In genomic region chr12:124915249-124916236, GRCh38 we compare ENCODE assay signal across 8 cellular contexts. TPM values are rescaled to one million over a fixed set of nuclear protein-coding genes. Genes with fewer than 3 reads are reported as not detected.
A peak's percentile ranks its signal among the peaks of the same experiment; 100 is the strongest.
DNase-seq lines count a peak whose midpoint lies in the region; ATAC-seq and TF ChIP-seq lines count a peak whose summit lies in the region.

No MANE protein-coding gene starts in this region.

- H3K4me1 Mint-ChIP-seq in endodermal cell = peaks cover 62% of the 10 kb centered on the region

- H3F3A ChIP-seq in PC-3 (ENCODE audit: low read length, unreplicated experiment) = peaks cover 28% of the 10 kb centered on the region

- H3K4me2 ChIP-seq in PC-3 (ENCODE audit: low read length) = peak overlapping the region; percentile 93

- no peaks in the 10 kb centered on the region for H3K27me3 Mint-ChIP-seq in endodermal cell (ENCODE audit: insufficient read depth)

- POLR2A ChIA-PET in AG04450 (lab: Yijun Ruan, JAX) (interaction anchor here (0.6 to 3.4 kb wide), 11 partner anchors 8 to 179 kb away, joined by 3 to 65 read pairs (median 13); partner anchors contain the start of gene DHX37), PC-3 (lab: Charles Lee; ENCODE audit: unreplicated experiment) (interaction anchor here (0.5 to 1.5 kb wide), 8 partner anchors 9 to 529 kb away, joined by 3 to 13 read pairs (median 4); no protein-coding TSS in a partner anchor)

- peak overlapping the region; percentile 100 for H3K4me3 Mint-ChIP-seq in endodermal cell

- peaks cover 35% of the 10 kb centered on the region for H3K36me3 Mint-ChIP-seq in endodermal cell (ENCODE audit: low read depth)

- H3K9ac ChIP-seq in PC-3 (ENCODE audit: low read length) (peak overlapping the region; percentile 92), endodermal cell (ENCODE audit: extremely low read depth, low read length, poor library complexity, severe bottlenecking) (peak overlapping the region; percentile 99), muscle layer of colon (ENCODE audit: low read length) (peak overlapping the region; percentile 46)

- TF ChIP-seq CTCF in AG04450 (IDR thresholded peaks at IDR 0.05; ENCODE audit: low read depth, low read length) (no peak), PC-3 (conservative IDR thresholded peaks at IDR 0.05; ENCODE audit: low read depth, low read length) (no peak), endodermal cell (conservative IDR thresholded peaks at IDR 0.05) (no peak)

- H3K4me3 ChIP-seq in AG04450 (ENCODE audit: low read depth, low read length) (peak overlapping the region; percentile 100), PC-3 (ENCODE audit: low read length) (peak overlapping the region; percentile 94), endodermal cell (ENCODE audit: low read length) (peak overlapping the region; percentile 99), muscle layer of colon (ENCODE audit: low read depth in 1 of 2, low read length in 2 of 2) (peak overlapping the region; percentile 90 to 99)

- H3K9me3 Mint-ChIP-seq in endodermal cell = no peaks in the 10 kb centered on the region

- CTCF ChIA-PET in AG04450 (lab: Charles Lee) (interaction anchor here (5.2 to 5.9 kb wide), 2 partner anchors 9 to 25 kb away, joined by 39 to 45 read pairs; no protein-coding TSS in a partner anchor), PC-3 (lab: Charles Lee) (interaction anchor here (0.5 to 2.6 kb wide), 5 partner anchors 9 to 83 kb away, joined by 4 to 21 read pairs (median 6); no protein-coding TSS in a partner anchor)

- ATAC-seq in GM21423 (IDR thresholded peaks at IDR 0.05; ENCODE audit: unreplicated experiment) (peak; percentile 0), PC-3 (no peak; the same call in 1 of the 2 replicates), GM21786 (IDR thresholded peaks at IDR 0.05; ENCODE audit: unreplicated experiment) (no peak)

- H3K9me3 ChIP-seq in AG04450 (ENCODE audit: control insufficient read depth, insufficient read depth, low read length) (peaks cover 6% of the 10 kb centered on the region; the same call in 1 of the 2 replicates), PC-3 (ENCODE audit: low read length) (no peaks in the 10 kb centered on the region), endodermal cell (ENCODE audit: control insufficient read depth, low read length) (no peaks in the 10 kb centered on the region), muscle layer of colon (ENCODE audit: low read length) (no peaks in the 10 kb centered on the region)

- intact Hi-C loops in PC-3 (cut with micrococcal nuclease) = loop anchor here (5.0 kb wide), 2 partner anchors 72 to 528 kb away; partner anchors contain the start of gene DHX37

- H3K36me3 ChIP-seq in PC-3 (ENCODE audit: low read depth, low read length) (peaks cover 29% of the 10 kb centered on the region), endodermal cell (ENCODE audit: control insufficient read depth, insufficient read depth, low read length) (peaks cover 32% of the 10 kb centered on the region), muscle layer of colon (ENCODE audit: insufficient read depth, low read length) (peaks cover 12% of the 10 kb centered on the region)

- H3K27me3 ChIP-seq in AG04450 (ENCODE audit: control insufficient read depth, insufficient read depth, low read length) (no peaks in the 10 kb centered on the region), PC-3 (ENCODE audit: low read length) (no peaks in the 10 kb centered on the region), endodermal cell (ENCODE audit: control insufficient read depth, insufficient read depth, low read length, poor library complexity, severe bottlenecking) (no peaks in the 10 kb centered on the region), muscle layer of colon (ENCODE audit: control insufficient read depth in 1 of 2, insufficient read depth in 2 of 2, low read length in 2 of 2) (no peaks in the 10 kb centered on the region)

- no peaks in the 10 kb centered on the region for H3K9me2 ChIP-seq in PC-3 (replicated peaks; ENCODE audit: low read length)

- WGBS in endodermal cell (ENCODE audit: insufficient coverage in 1 of 2, insufficient read length in 1 of 2), 2 experiments = 18 to 23% methylated on average over 7 to 20 of the region's 21 CpGs

- H4K20me1 ChIP-seq in PC-3 (ENCODE audit: low read length) = peaks cover 34% of the 10 kb centered on the region

- H3K27ac Mint-ChIP-seq in endodermal cell = peak overlapping the region; percentile 96

- peaks cover 49% of the 10 kb centered on the region for H3K79me2 ChIP-seq in PC-3 (ENCODE audit: low read length)

- H3K27ac ChIP-seq in AG04450 (ENCODE audit: low read depth, low read length) (peak overlapping the region; percentile 100), PC-3 (ENCODE audit: low read length) (peak overlapping the region; percentile 98), endodermal cell (ENCODE audit: low read depth, low read length) (peak overlapping the region; percentile 100), muscle layer of colon (ENCODE audit: low read depth, low read length) (peak overlapping the region; percentile 100)

- no peak for DNase-seq in AG04450 (ENCODE audit: low read depth, low spot score)
- DNase-seq in PC-3 = peak; percentile 45
- no peak for DNase-seq in endodermal cell
- DNase-seq in NCI-H82 (lab: John Stamatoyannopoulos, UW) = no peak
- DNase-seq in DMS 273 (lab: John Stamatoyannopoulos, UW; ENCODE audit: unreplicated experiment) = no peak

- H2AFZ ChIP-seq in PC-3 (ENCODE audit: low read length) = peak overlapping the region; percentile 43

- H3K4me1 ChIP-seq in PC-3 (ENCODE audit: insufficient read depth, low read length) (peaks cover 55% of the 10 kb centered on the region), endodermal cell (ENCODE audit: control insufficient read depth, insufficient read depth, low read length) (peaks cover 12% of the 10 kb centered on the region), muscle layer of colon (ENCODE audit: insufficient read depth, low read length) (peaks cover 53% of the 10 kb centered on the region)

- BruUV-seq in PC-3 (replicated peaks; lab: Mats Ljungman, UMichigan) = TSS peak; percentile 76

RNA-seq across cellular contexts. Expression of gene UBC, which starts 1.1 kb away (rescaled TPM):
- polyA plus RNA-seq in AG04450 (2011; rRNA removed) = 1,376 and 1,684 TPM in 2 replicates
- polyA minus RNA-seq in AG04450 (2011; rRNA and poly(A)+ RNA removed) = 815 and 985 TPM in 2 replicates
- 1,587 TPM in 2 replicates for total RNA-seq in PC-3 (2014; rRNA removed)
- 100 to 1,000 TPM; 580 to 625 TPM for total RNA-seq in endodermal cell
- polyA plus RNA-seq in endodermal cell (2013, experiment 1 of 2) = 856 TPM
- 866 TPM for polyA plus RNA-seq in endodermal cell (2013, experiment 2 of 2)

RNA-seq across cellular contexts. Expression of gene SCARB1, which starts 51.9 kb away (rescaled TPM):
- polyA plus RNA-seq in AG04450 (2011; rRNA removed) = 10.3 and 17.9 TPM in 2 replicates
- 16.4 and 24.0 TPM in 2 replicates for polyA minus RNA-seq in AG04450 (2011; rRNA and poly(A)+ RNA removed)
- total RNA-seq in PC-3 (2014; rRNA removed) (79.1 and 80.5 TPM in 2 replicates), endodermal cell (10 to 100 TPM; 33.0 to 36.2 TPM)
- 26.1 TPM for polyA plus RNA-seq in endodermal cell (2013, experiment 1 of 2)
- 30.2 TPM for polyA plus RNA-seq in endodermal cell (2013, experiment 2 of 2)

Comparison
In these comparisons a context has a peak if more than half of its experiments do, and no peak if none do; other contexts are left out.
1. H3K9ac ChIP-seq: peak in every context shown above with its lines; median percentile 99 in endodermal cell; 92 in PC-3; 46 in muscle layer of colon.